In the genomic region with DNA sequence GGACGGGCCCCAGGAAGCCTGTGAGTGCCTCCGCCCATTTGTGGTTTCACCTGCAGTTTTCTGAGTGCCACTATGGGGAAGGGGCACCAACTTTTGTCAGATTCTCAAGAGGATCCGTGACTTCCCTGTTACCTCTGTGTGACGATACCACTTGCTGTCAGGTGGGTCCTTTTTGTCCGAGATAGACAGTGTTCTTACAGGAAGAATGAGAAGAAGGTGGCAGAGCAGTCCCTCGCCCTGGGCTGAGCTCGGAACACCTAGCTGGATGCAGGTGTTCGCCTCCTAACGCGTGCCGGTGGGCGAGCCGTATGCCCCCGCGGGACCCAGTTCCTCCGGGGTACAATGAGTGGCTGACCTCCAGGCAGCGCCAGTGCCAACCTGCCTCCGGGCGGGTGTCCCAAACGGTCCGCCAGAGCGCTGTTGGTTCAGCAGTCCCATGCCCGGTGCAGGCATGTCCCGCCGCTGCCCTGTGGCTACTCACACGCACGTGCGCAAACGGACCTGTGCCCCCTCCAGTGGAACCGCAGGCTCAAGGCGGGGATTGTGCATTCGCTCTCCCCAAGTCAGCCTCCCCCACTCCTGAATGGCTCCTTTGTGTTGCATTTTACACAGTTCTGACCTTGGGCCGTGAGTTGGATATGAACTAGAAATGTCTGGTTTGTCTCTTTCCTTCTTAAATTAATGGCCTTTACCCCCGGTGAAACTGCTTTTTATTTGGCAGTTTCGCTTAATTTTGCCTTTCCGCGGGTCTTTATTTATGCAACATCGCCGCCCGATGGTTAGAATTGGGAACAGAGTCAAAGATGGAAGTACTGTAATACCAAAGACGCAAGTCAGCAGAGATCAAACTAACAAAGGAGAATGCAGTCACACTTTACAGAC, we compare ENCODE assay signal across 8 cellular contexts.
DNase-seq lines count a peak whose midpoint lies in the region; ATAC-seq and TF ChIP-seq lines count a peak whose summit lies in the region.

No MANE protein-coding gene starts in this region.

- TF ChIP-seq CTCF in OCI-LY3 (IDR thresholded peaks at IDR 0.05; ENCODE audit: low read depth, low read length) = peak; percentile 98

- no peak for ATAC-seq in HG02870 (IDR thresholded peaks at IDR 0.05; ENCODE audit: unreplicated experiment)

- H3K27ac ChIP-seq in OCI-LY3 (ENCODE audit: low read length) = peak overlapping the region; percentile 68

- peak overlapping the region; percentile 82 for H3K4me3 ChIP-seq in OCI-LY3 (ENCODE audit: low read length)

- H3K79me2 ChIP-seq in OCI-LY3 (ENCODE audit: low read length) = peaks cover 36% of the 10 kb centered on the region

- H3K27me3 ChIP-seq in OCI-LY3 (ENCODE audit: low read depth, low read length) = peaks cover 23% of the 10 kb centered on the region

- peak overlapping the region; percentile 86 for H3K4me2 ChIP-seq in OCI-LY3 (ENCODE audit: low read length)

- H2AFZ ChIP-seq in OCI-LY3 (ENCODE audit: low read depth, low read length) = peak overlapping the region; percentile 66

- peak overlapping the region; percentile 76 for H3K9ac ChIP-seq in OCI-LY3 (ENCODE audit: low read length)

- no peaks in the 10 kb centered on the region for H3K9me3 ChIP-seq in OCI-LY3 (ENCODE audit: insufficient read depth, low read length)

- DNase-seq in ELF-1 (ENCODE audit: low read depth, low spot score) = peak; percentile 76
- DNase-seq in HUDEP-2 (lab: John Stamatoyannopoulos, UW; ENCODE audit: unreplicated experiment in 76 of 76) = peak in 63 of 76 experiments; percentile 6 to 78 (median 52)
- peak; percentile 63 for DNase-seq in activated T-cell treated with anti-CD3 and anti-CD28 coated beads for 1 hour (ENCODE audit: low read depth)
- DNase-seq in epidermal melanocyte (ENCODE audit: insufficient read length, low spot score) = peak; percentile 74
- peak; percentile 84 for DNase-seq in midbrain (lab: John Stamatoyannopoulos, UW)
- DNase-seq in stimulated activated CD8-positive, alpha-beta memory T cell treated with anti-CD3 and anti-CD28 coated beads, Interleukin-15, amount 100 ng/mL, for 4 hours (ENCODE audit: low read depth in 2 of 2) = peak; percentile 35 to 60

- peaks cover 26% of the 10 kb centered on the region for H4K20me1 ChIP-seq in OCI-LY3 (ENCODE audit: insufficient read depth, low read length)

- no peaks in the 10 kb centered on the region for H3K36me3 ChIP-seq in OCI-LY3 (replicated peaks; ENCODE audit: low read depth, low read length)

- peaks cover 26% of the 10 kb centered on the region for H3K4me1 ChIP-seq in OCI-LY3 (ENCODE audit: low read length)
